8 cellular contexts compared by ENCODE assay signal in genomic region chr9:128218518-128219389, GRCh38.
DNase-seq lines count a peak whose midpoint lies in the region; ATAC-seq and TF ChIP-seq lines count a peak whose summit lies in the region.

No MANE protein-coding gene starts in this region.

- DNase-seq in NCI-H82 treated with DMSO at 0.1 percent for 48 hours (lab: John Stamatoyannopoulos, UW; ENCODE audit: unreplicated experiment) (peak; percentile 92), activated T-cell treated with anti-CD3 and anti-CD28 coated beads for 1 hour (ENCODE audit: low read depth) (peak; percentile 86), epithelial cell of esophagus (ENCODE audit: low read depth) (peak; percentile 97), middle frontal gyrus (ENCODE audit: extremely low spot score, low spot score) (peak; percentile 29), NCI-H2171 (lab: John Stamatoyannopoulos, UW) (no peak)
- peak; percentile 70 to 85 for DNase-seq in stimulated activated CD8-positive, alpha-beta memory T cell treated with anti-CD3 and anti-CD28 coated beads, Interleukin-2, amount 100 ng/mL, for 1 hour (ENCODE audit: low read depth in 2 of 2)

- H3K4me3 ChIP-seq in epithelial cell of esophagus (ENCODE audit: low read length), result peak overlapping the region; percentile 51

- no peak for TF ChIP-seq CTCF in epithelial cell of esophagus (IDR thresholded peaks at IDR 0.05; ENCODE audit: insufficient read depth, low read depth, low read length, missing control alignments)

- peak; percentile 90 for ATAC-seq in GM18505 (IDR thresholded peaks at IDR 0.05; ENCODE audit: unreplicated experiment)
- ATAC-seq in HG02943 (IDR thresholded peaks at IDR 0.05; ENCODE audit: low read depth, unreplicated experiment), result peak; percentile 71

- no peak for TF ChIP-seq POLR2A in GM18505 (IDR thresholded peaks at IDR 0.05; ENCODE audit: borderline replicate concordance, extremely low read depth, insufficient read depth, insufficient read length)
